ENCODE assay signal across 1 cellular context in the genomic region with DNA sequence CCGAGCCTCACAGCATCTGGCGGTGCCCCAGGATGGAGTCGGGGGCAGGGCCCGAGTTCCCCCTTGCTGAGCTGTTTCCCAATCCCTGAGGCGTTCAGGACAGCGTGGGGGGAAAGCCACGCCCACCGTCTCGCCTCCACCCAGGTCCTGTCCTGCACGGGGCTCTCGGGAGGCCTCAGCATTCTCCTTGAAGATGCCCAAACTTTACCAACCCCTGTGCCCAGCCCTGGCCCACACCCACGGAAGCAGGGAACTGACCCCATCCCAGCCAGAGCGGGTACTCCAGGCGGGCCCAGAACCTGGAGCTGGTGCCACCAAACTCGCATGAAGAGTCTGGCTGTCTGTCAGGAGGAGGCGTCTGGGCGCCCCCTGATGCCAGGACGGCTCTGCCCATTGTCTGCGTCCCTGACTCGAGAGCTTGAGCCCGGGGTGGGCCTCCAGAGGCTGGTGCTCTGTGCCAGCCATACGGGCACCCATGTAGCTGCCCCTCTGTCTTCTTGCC.
TF ChIP-seq lines count a peak whose summit lies in the region.

No MANE protein-coding gene starts in this region.

TF ChIP-seq in A549, 52 proteins besides CTCF, POLR2A, EP300 and RAD21:
- TF ChIP-seq JUN (IDR thresholded peaks at IDR 0.05) (peak in 1 of 2 experiments; percentile 69; a peak in 3 of 5 replicates), SMC3 (IDR thresholded peaks at IDR 0.05) (no peak; the same call in 2 of the 3 replicates), EHMT2 (IDR thresholded peaks at IDR 0.05; ENCODE audit: low read depth) (no peak), HDAC2 (IDR thresholded peaks at IDR 0.05) (no peak), POLR2AphosphoS2 (conservative IDR thresholded peaks at IDR 0.05; ENCODE audit: low read length) (no peak), CEBPB (IDR thresholded peaks at IDR 0.05) (peak; percentile 46 to 83; a peak in 3 of 4 replicates), NPAS2 (CRISPR knock-in tag; IDR thresholded peaks at IDR 0.05; ENCODE audit: borderline replicate concordance) (no peak), RNF2 (IDR thresholded peaks at IDR 0.05; ENCODE audit: borderline replicate concordance, low read depth) (no peak), HEYL (CRISPR knock-in tag; IDR thresholded peaks at IDR 0.05) (no peak), BHLHE40 (IDR thresholded peaks at IDR 0.05; ENCODE audit: low read depth, low read length) (no peak)
- TF ChIP-seq, protein P1, sequence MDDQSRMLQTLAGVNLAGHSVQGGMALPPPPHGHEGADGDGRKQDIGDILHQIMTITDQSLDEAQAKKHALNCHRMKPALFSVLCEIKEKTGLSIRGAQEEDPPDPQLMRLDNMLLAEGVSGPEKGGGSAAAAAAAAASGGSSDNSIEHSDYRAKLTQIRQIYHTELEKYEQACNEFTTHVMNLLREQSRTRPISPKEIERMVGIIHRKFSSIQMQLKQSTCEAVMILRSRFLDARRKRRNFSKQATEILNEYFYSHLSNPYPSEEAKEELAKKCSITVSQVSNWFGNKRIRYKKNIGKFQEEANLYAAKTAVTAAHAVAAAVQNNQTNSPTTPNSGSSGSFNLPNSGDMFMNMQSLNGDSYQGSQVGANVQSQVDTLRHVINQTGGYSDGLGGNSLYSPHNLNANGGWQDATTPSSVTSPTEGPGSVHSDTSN (IDR thresholded peaks at IDR 0.05), result peak; percentile 73
- TF ChIP-seq, protein P2, sequence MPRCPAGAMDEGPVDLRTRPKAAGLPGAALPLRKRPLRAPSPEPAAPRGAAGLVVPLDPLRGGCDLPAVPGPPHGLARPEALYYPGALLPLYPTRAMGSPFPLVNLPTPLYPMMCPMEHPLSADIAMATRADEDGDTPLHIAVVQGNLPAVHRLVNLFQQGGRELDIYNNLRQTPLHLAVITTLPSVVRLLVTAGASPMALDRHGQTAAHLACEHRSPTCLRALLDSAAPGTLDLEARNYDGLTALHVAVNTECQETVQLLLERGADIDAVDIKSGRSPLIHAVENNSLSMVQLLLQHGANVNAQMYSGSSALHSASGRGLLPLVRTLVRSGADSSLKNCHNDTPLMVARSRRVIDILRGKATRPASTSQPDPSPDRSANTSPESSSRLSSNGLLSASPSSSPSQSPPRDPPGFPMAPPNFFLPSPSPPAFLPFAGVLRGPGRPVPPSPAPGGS (IDR thresholded peaks at IDR 0.05), result no peak
- TF ChIP-seq, protein P3, sequence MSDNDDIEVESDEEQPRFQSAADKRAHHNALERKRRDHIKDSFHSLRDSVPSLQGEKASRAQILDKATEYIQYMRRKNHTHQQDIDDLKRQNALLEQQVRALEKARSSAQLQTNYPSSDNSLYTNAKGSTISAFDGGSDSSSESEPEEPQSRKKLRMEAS (IDR thresholded peaks at IDR 0.05), result no peak; the same call in 1 of the 2 replicates
- TF ChIP-seq, protein P4, sequence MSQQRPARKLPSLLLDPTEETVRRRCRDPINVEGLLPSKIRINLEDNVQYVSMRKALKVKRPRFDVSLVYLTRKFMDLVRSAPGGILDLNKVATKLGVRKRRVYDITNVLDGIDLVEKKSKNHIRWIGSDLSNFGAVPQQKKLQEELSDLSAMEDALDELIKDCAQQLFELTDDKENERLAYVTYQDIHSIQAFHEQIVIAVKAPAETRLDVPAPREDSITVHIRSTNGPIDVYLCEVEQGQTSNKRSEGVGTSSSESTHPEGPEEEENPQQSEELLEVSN (IDR thresholded peaks at IDR 0.05; ENCODE audit: borderline replicate concordance, low read depth), result peak; percentile 68; the same call in 1 of the 2 replicates
